Comparison of ENCODE assay signal across 7 cellular contexts in the genomic region with DNA sequence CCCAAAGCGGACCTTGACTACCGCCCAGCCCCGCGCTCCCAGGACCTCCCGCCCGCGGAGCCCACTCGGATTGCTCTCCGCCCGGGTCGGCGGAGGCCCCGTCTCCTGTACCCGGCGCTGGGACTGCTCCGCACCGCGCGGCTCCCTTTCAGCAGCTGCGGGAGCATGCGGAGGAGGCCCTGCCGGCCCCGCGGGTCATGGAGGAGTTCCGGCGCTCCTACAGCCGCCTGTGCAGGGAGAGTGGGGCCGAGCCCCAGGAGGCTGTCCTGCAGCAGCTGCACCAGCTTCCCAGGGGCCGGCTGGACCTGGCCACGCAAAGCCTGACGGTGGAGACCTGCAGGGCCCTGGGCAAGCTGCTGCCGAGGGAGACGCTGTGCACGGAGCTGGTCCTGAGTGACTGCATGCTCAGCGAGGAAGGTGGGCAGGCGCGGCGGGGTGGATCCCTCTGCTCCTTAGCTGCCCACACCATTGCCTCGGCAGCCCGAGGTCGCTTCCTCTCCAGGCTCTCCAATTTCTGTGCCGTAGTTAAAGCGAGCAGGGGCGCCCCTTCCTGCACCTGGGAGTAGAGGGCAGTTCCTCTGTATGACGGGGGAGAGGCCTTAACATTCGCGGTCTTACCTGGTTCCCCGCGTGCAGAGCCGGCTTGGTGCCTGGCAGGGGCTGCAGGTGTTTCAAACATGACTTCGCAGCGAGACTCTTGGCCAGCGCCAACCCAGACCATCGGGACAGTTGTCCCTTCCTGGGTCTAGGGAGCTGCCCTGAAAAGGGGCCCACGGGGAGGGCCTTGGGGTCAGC. TPM values are rescaled to one million over a fixed set of nuclear protein-coding genes. Genes with fewer than 3 reads are reported as not detected.
DNase-seq lines count a peak whose midpoint lies in the region; ATAC-seq and TF ChIP-seq lines count a peak whose summit lies in the region.

No MANE protein-coding gene starts in this region.

- no peak for TF ChIP-seq EP300 in suprapubic skin (IDR thresholded peaks at IDR 0.05)

- peak overlapping the region; percentile 73 for H3K4me3 ChIP-seq in MG63
- H3K4me3 ChIP-seq in adipocyte (ENCODE audit: low read length): peak overlapping the region; percentile 84
- H3K4me3 ChIP-seq in kidney epithelial cell (ENCODE audit: low read depth, low read length): peak overlapping the region; percentile 60
- H3K4me3 ChIP-seq in suprapubic skin: peak overlapping the region; percentile 84

- intact Hi-C loops in sciatic nerve (cut with DNase I): no loop called here

- peak; percentile 26 for DNase-seq in EH (ENCODE audit: low read depth)
- DNase-seq in MG63: no peak
- no peak for DNase-seq in adipocyte (ENCODE audit: low read depth)
- DNase-seq in kidney epithelial cell (ENCODE audit: low read depth): no peak
- DNase-seq in suprapubic skin (ENCODE audit: low spot score in 2 of 2): no peak
- DNase-seq in sciatic nerve (ENCODE audit: low spot score): no peak

- H3K4me1 ChIP-seq in adipocyte (ENCODE audit: control insufficient read depth, insufficient read depth, low read length) (peaks cover 18% of the 10 kb centered on the region), suprapubic skin (peaks cover 32% of the 10 kb centered on the region)

- H3K9me3 ChIP-seq in MG63: no peaks in the 10 kb centered on the region
- no peaks in the 10 kb centered on the region for H3K9me3 ChIP-seq in adipocyte (ENCODE audit: control insufficient read depth, low read length)
- H3K9me3 ChIP-seq in suprapubic skin: no peaks in the 10 kb centered on the region

- H3K36me3 ChIP-seq in MG63 (peaks cover 17% of the 10 kb centered on the region), adipocyte (ENCODE audit: control insufficient read depth, insufficient read depth, low read length, severe bottlenecking) (no peaks in the 10 kb centered on the region), kidney epithelial cell (ENCODE audit: control insufficient read depth, insufficient read depth, low read length) (peaks cover under 1% of the 10 kb centered on the region), suprapubic skin (no peaks in the 10 kb centered on the region)

- H3K27me3 ChIP-seq in MG63: no peaks in the 10 kb centered on the region
- H3K27me3 ChIP-seq in adipocyte (replicated peaks; ENCODE audit: control insufficient read depth, insufficient read depth, low read length): no peaks in the 10 kb centered on the region
- H3K27me3 ChIP-seq in kidney epithelial cell (ENCODE audit: control insufficient read depth, insufficient read depth, low read length): no peaks in the 10 kb centered on the region
- H3K27me3 ChIP-seq in suprapubic skin: no peaks in the 10 kb centered on the region

- peak overlapping the region; percentile 84 for H3K9ac ChIP-seq in adipocyte (ENCODE audit: low read length)

- no peak for TF ChIP-seq CTCF in kidney epithelial cell (IDR thresholded peaks at IDR 0.05; ENCODE audit: insufficient read depth, low read length, poor library complexity, severe bottlenecking)
- TF ChIP-seq CTCF in suprapubic skin (IDR thresholded peaks at IDR 0.05): no peak

- ATAC-seq in GM21367 (IDR thresholded peaks at IDR 0.05; ENCODE audit: unreplicated experiment) (peak; percentile 5), sciatic nerve (no peak)

- 5% methylated on average over 14 of the region's 55 CpGs for WGBS in suprapubic skin

- TF ChIP-seq POLR2A in suprapubic skin (IDR thresholded peaks at IDR 0.05): no peak

- no peak overlapping the region for H3K27ac ChIP-seq in suprapubic skin

RNA-seq across cellular contexts. Expression of a gene that starts 0.5 kb away (rescaled TPM):
- 31.7 and 33.0 TPM in 2 replicates for total RNA-seq in MG63 (2014; rRNA removed; shearing (Covaris generic); ENCODE audit: low replicate concordance)
- total RNA-seq in kidney epithelial cell (16.1 and 22.2 TPM in 2 replicates), suprapubic skin (10 to 100 TPM; 14.1 to 18.7 (median 15.4) TPM), sciatic nerve (8.6 TPM)

RNA-seq across cellular contexts. Expression of a gene that starts 1.0 kb away (rescaled TPM):
- 106 and 181 TPM in 2 replicates for total RNA-seq in MG63 (2014; rRNA removed; shearing (Covaris generic); ENCODE audit: low replicate concordance)
- total RNA-seq in kidney epithelial cell (61.3 and 62.3 TPM in 2 replicates), suprapubic skin (10 to 100 TPM; 75.8 to 81.6 (median 76.8) TPM), sciatic nerve (33.6 TPM)

RNA-seq across cellular contexts. Expression of a gene that starts 7.8 kb away (rescaled TPM):
- 18.2 and 18.4 TPM in 2 replicates for total RNA-seq in MG63 (2014; rRNA removed; shearing (Covaris generic); ENCODE audit: low replicate concordance)
- total RNA-seq in kidney epithelial cell: 57.4 and 64.1 TPM in 2 replicates
- total RNA-seq in suprapubic skin: 10 to 100 TPM; 13.7 to 34.1 (median 14.8) TPM
- total RNA-seq in sciatic nerve: 4.0 TPM

RNA-seq across cellular contexts. Expression of a gene that starts 13.9 kb away (rescaled TPM):
- total RNA-seq in MG63 (2014; rRNA removed; shearing (Covaris generic); ENCODE audit: low replicate concordance): 44.0 and 73.1 TPM in 2 replicates
- total RNA-seq in kidney epithelial cell (70.8 and 73.6 TPM in 2 replicates), suprapubic skin (100 to 1,000 TPM; 160 to 267 (median 222) TPM), sciatic nerve (80.0 TPM)

RNA-seq across cellular contexts. Expression of a gene that starts 28.0 kb away (rescaled TPM):
- total RNA-seq in MG63 (2014; rRNA removed; shearing (Covaris generic); ENCODE audit: low replicate concordance): 41.2 and 41.6 TPM in 2 replicates
- total RNA-seq in kidney epithelial cell (72.3 and 112 TPM in 2 replicates), suprapubic skin (10 to 100 TPM; 46.0 to 61.0 (median 50.8) TPM), sciatic nerve (42.4 TPM)
